In the genomic region with DNA sequence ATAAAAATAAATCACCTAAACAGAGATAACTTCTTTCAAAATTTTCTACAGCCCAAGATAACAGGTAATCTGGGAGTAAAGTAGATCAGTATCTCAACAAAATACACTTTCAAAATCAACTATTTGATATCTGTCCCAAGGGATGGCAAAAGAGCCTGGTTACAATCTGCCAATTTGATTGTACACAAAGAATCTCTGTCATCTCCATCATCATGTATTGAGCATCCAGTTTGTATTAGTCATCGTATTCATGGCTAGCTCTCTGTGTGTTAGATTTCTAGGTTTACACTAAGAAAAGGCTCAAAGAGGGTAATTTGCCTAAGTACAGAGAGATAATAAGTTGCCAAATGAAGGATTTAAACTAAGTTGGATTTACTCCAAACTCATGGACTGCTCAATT, we compare ENCODE assay signal across 26 cellular contexts.
"Had no signal": no experiment of that assay in that cellular context is flagged by ENCODE, and none has a peak within 500 bp of the region (broad histone marks: within the 10 kb centered on the region; RNA-seq: fewer than 3 reads in every experiment).

No MANE protein-coding gene starts in this region.

- H3K27me3 ChIP-seq: esophagus muscularis mucosa, foreskin keratinocyte, gastroesophageal sphincter, heart left ventricle, hepatocyte, left lung, neural progenitor cell, right lobe of liver, suprapubic skin, transverse colon, vagina had no signal

- H3K4me3 ChIP-seq: esophagus muscularis mucosa, gastroesophageal sphincter, heart left ventricle, hepatocyte, left lung, neural progenitor cell, right lobe of liver, suprapubic skin, transverse colon, vagina had no signal

- H3K27ac ChIP-seq: esophagus muscularis mucosa, foreskin keratinocyte, gastroesophageal sphincter, heart left ventricle, hepatocyte, left lung, neural progenitor cell, parathyroid adenoma, right lobe of liver, suprapubic skin, transverse colon, vagina had no signal

- H3K36me3 ChIP-seq: esophagus muscularis mucosa, gastroesophageal sphincter, heart left ventricle, left lung, neural progenitor cell, right lobe of liver, suprapubic skin, transverse colon, vagina had no signal

- H3K9me3 ChIP-seq: esophagus muscularis mucosa, gastroesophageal sphincter, heart left ventricle, left lung, right lobe of liver, suprapubic skin, transverse colon, vagina had no signal

- ATAC-seq: foreskin keratinocyte; gastroesophageal sphincter; heart left ventricle; left cardiac atrium; left lung; naive thymus-derived CD4-positive, alpha-beta T cell; right lobe of liver; stimulated activated naive CD8-positive, alpha-beta T cell treated with anti-CD3 and anti-CD28 coated beads, Interleukin-15, amount 100 ng/mL, for 72 hours had no signal

- FAIRE-seq: endothelial cell of umbilical vein, islet of Langerhans, small intestine had no signal

- H3K4me1 ChIP-seq: esophagus muscularis mucosa, foreskin keratinocyte, gastroesophageal sphincter, heart left ventricle, left lung, parathyroid adenoma, right lobe of liver, suprapubic skin, transverse colon, vagina had no signal

- DNase-seq: dermis blood vessel endothelial cell; effector memory CD4-positive, alpha-beta T cell; foreskin keratinocyte; heart left ventricle; left cardiac atrium; left lung; mesenchymal stem cell; midbrain; naive thymus-derived CD4-positive, alpha-beta T cell; right lobe of liver; small intestine; stimulated activated CD4-positive, alpha-beta T cell treated with anti-CD3 and anti-CD28 coated beads, Interleukin-15, amount 100 ng/mL, for 24 hours; stimulated activated CD4-positive, alpha-beta T cell treated with anti-CD3 and anti-CD28 coated beads, Interleukin-4, amount 100 ng/mL, for 1 hour; stimulated activated CD8-positive, alpha-beta memory T cell treated with anti-CD3 and anti-CD28 coated beads, Interleukin-4, amount 100 ng/mL, for 48 hours; stimulated activated naive CD4-positive, alpha-beta T cell; stimulated activated naive CD8-positive, alpha-beta T cell treated with anti-CD3 and anti-CD28 coated beads, Interleukin-15, amount 100 ng/mL, for 72 hours; transverse colon had no signal
